ENCODE assay signal across 23 cellular contexts in genomic region chr18:26440644-26441043, GRCh38.
A peak's percentile ranks its signal among the peaks of the same experiment; 100 is the strongest.
DNase-seq lines count a peak whose midpoint lies in the region; ATAC-seq, FAIRE-seq and TF ChIP-seq lines count a peak whose summit lies in the region.
"Had no signal": no experiment of that assay in that cellular context is flagged by ENCODE, and none has a peak within 500 bp of the region (broad histone marks: within the 10 kb centered on the region; RNA-seq: fewer than 3 reads in every experiment).

No MANE protein-coding gene starts in this region.

- intact Hi-C loops in left cardiac atrium (cut with DNase I) = no loop called here

- DNase-seq in LNCaP clone FGC (ENCODE audit: low read depth) (peak; percentile 18), coronary artery (ENCODE audit: low spot score) (peak; percentile 3), left cardiac atrium (no peak), renal cortical epithelial cell (ENCODE audit: low read depth) (peak; percentile 42), cerebellar nuclear complex (lab: John Stamatoyannopoulos, UW) (no peak), DMS53 treated with DMSO at 0.1 percent for 48 hours (lab: John Stamatoyannopoulos, UW; ENCODE audit: unreplicated experiment) (no peak), midbrain (lab: John Stamatoyannopoulos, UW) (no peak), GM19239 (ENCODE audit: insufficient read length, low spot score) (no peak)
- DNase-seq: activated CD4-positive, CD25-positive, alpha-beta regulatory T cell treated with anti-CD3 and anti-CD28 coated beads, Interleukin-2, amount 50 U/mL, for 72 hours; activated CD8-positive, alpha-beta T cell treated with anti-CD3 and anti-CD28 coated beads, Interleukin-2, amount 10 ng/mL, durations not matched to agents 7 days and 5 days; C1 segment of cervical spinal cord; dermis blood vessel endothelial cell; EL; foreskin melanocyte; natural killer cell; NCI-H524; RPMI8226; substantia nigra; T1000 had no signal

- TF ChIP-seq CTCF in LNCaP clone FGC (IDR thresholded peaks at IDR 0.05; ENCODE audit: control insufficient read depth, extremely low read depth, insufficient read depth) (no peak), coronary artery (IDR thresholded peaks at IDR 0.05) (no peak)

- FAIRE-seq in GM19239 (lab: Jason Lieb, UNC) = no peak
- FAIRE-seq: endothelial cell of umbilical vein, H1 had no signal

- peak; percentile 31 to 53 for ATAC-seq in left cardiac atrium
- ATAC-seq: activated CD8-positive, alpha-beta T cell treated with anti-CD3 and anti-CD28 coated beads, Interleukin-2, amount 10 ng/mL, durations not matched to agents 7 days and 5 days; natural killer cell had no signal

- H3K27ac ChIP-seq in coronary artery = peak overlapping the region in 1 of 2 donors; percentile 35
- H3K27ac ChIP-seq: cardiac muscle cell, vagina had no signal

- H3K4me3 ChIP-seq in LNCaP clone FGC (ENCODE audit: low read depth, low read length) = no peak overlapping the region
- H3K4me3 ChIP-seq in coronary artery = no peak overlapping the region
- H3K4me3 ChIP-seq: cardiac muscle cell, vagina had no signal

Comparison
In these comparisons a context has a peak if more than half of its experiments do, and no peak if none do; other contexts are left out.
1. DNase-seq: peak in LNCaP clone FGC (single experiment), coronary artery (single experiment) and renal cortical epithelial cell (single experiment); none in left cardiac atrium (single experiment), cerebellar nuclear complex (0 of 2), DMS53 treated with DMSO at 0.1 percent for 48 hours (single experiment), midbrain (single experiment) and GM19239 (single experiment).